10 cellular contexts compared by ENCODE assay signal in the genomic region with DNA sequence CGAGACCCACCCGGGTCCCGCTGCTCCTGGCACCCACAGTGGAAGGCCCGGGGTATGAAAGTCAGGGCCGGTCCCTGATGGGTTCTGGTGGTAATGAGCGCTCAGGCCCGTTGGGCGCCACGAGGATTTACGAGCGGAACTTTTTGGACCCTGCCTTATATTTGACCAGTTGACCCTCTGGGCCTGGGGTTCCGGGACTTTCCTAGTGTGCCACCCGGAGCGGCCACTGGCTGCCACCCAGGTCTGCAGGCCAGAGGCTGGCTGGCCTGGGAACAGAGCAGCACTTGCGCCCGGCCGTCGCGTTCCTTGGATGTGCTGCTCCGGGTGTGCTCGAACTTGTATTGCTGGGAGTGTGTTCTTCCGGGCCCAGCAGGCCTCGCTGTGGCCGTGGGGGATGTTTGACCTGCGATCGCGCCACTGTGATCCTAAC. TPM values are rescaled to one million over a fixed set of nuclear protein-coding genes. Genes with fewer than 3 reads are reported as not detected.
A peak's percentile ranks its signal among the peaks of the same experiment; 100 is the strongest.
DNase-seq lines count a peak whose midpoint lies in the region; ATAC-seq, FAIRE-seq and TF ChIP-seq lines count a peak whose summit lies in the region.
"Had no signal": no experiment of that assay in that cellular context is flagged by ENCODE, and none has a peak within 500 bp of the region (broad histone marks: within the 10 kb centered on the region; RNA-seq: fewer than 3 reads in every experiment).

No MANE protein-coding gene starts in this region.

- dilution Hi-C loops in endothelial cell of umbilical vein (cut with MboI; ENCODE audit: extremely low pct_ligation_motif_present, low sequenced_read_pairs) = loop anchor here (25.0 kb wide), 1 partner anchor 133 kb away; no protein-coding TSS in a partner anchor

- H3K4me1 ChIP-seq in endothelial cell of umbilical vein (ENCODE audit: control insufficient read depth, extremely low read depth, insufficient read depth, low read length) = peaks cover 18% of the 10 kb centered on the region
- peaks cover 11% of the 10 kb centered on the region for H3K4me1 ChIP-seq in mucosa of descending colon (ENCODE audit: low read depth)

- H3K36me3 ChIP-seq in endothelial cell of umbilical vein (ENCODE audit: control insufficient read depth in 2 of 2, extremely low read depth in 1 of 2, insufficient read depth in 2 of 2, low read length in 2 of 2) (no peaks in the 10 kb centered on the region), mucosa of descending colon (ENCODE audit: low read depth) (no peaks in the 10 kb centered on the region)

- CTCF ChIA-PET in endothelial cell of umbilical vein (lab: Charles Lee) = interaction anchor here (0.6 to 6.9 kb wide), 6 partner anchors 14 to 218 kb away, joined by 5 to 57 read pairs (median 20); no protein-coding TSS in a partner anchor

- H2AFZ ChIP-seq in endothelial cell of umbilical vein (ENCODE audit: low read depth, low read length) = peak overlapping the region; percentile 51

- H3K79me2 ChIP-seq in endothelial cell of umbilical vein (ENCODE audit: control insufficient read depth, insufficient read depth, low read length) = peaks cover 40% of the 10 kb centered on the region

- intact Hi-C loops in endothelial cell of umbilical vein (cut with micrococcal nuclease) = loop anchor here (2.0 to 5.0 kb wide), 2 partner anchors 45 to 103 kb away; a partner anchor contains a TSS
- intact Hi-C loops in mucosa of descending colon (cut with DNase I, micrococcal nuclease) = no loop called here

- no peaks in the 10 kb centered on the region for H4K20me1 ChIP-seq in endothelial cell of umbilical vein (replicated peaks; ENCODE audit: control insufficient read depth, extremely low read depth, insufficient read depth, low read length)

- H3K9ac ChIP-seq in endothelial cell of umbilical vein (replicated peaks; ENCODE audit: extremely low read depth, insufficient read depth, low read length) = peak overlapping the region; percentile 88

- no peak for FAIRE-seq in endothelial cell of umbilical vein (lab: Jason Lieb, UNC)

- H3K9me1 ChIP-seq in endothelial cell of umbilical vein (replicated peaks; ENCODE audit: control insufficient read depth, extremely low read depth, insufficient read depth, low read length) = no peaks in the 10 kb centered on the region

- H3K9me3 ChIP-seq in endothelial cell of umbilical vein (replicated peaks; ENCODE audit: control insufficient read depth, insufficient read depth, low read length) = no peaks in the 10 kb centered on the region
- no peaks in the 10 kb centered on the region for H3K9me3 ChIP-seq in mucosa of descending colon

- no peak for TF ChIP-seq POLR2A in endothelial cell of umbilical vein (IDR thresholded peaks at IDR 0.05; ENCODE audit: low read depth, low read length)

- ATAC-seq in mucosa of descending colon (peak; percentile 26), HG03469 (IDR thresholded peaks at IDR 0.05; ENCODE audit: unreplicated experiment) (no peak)

- DNase-seq in LNCaP clone FGC (ENCODE audit: low read depth) (no peak), endothelial cell of umbilical vein (ENCODE audit: low read depth, low spot score) (no peak), mucosa of descending colon (peak; percentile 45 to 69 (median 61)), GDM1 (lab: John Stamatoyannopoulos, UW) (no peak), NCI-H524 treated with DMSO at 0.1 percent for 48 hours (lab: John Stamatoyannopoulos, UW) (no peak), OCI-M2 (lab: John Stamatoyannopoulos, UW; ENCODE audit: unreplicated experiment) (no peak)

- no TSS peak for BruUV-seq in endothelial cell of umbilical vein (replicated peaks; lab: Mats Ljungman, UMichigan)

- no peak for TF ChIP-seq CTCF in 22Rv1 (IDR thresholded peaks at IDR 0.05)
- no peak for TF ChIP-seq CTCF in LNCaP clone FGC (IDR thresholded peaks at IDR 0.05; ENCODE audit: control insufficient read depth, extremely low read depth, insufficient read depth)
- no peak for TF ChIP-seq CTCF in endothelial cell of umbilical vein (IDR thresholded peaks at IDR 0.05; ENCODE audit: extremely low read depth in 1 of 2, insufficient read depth in 1 of 2, low read depth in 1 of 2, low read length in 2 of 2)
- no peak for TF ChIP-seq CTCF in mucosa of descending colon (IDR thresholded peaks at IDR 0.05)

- peak overlapping the region; percentile 84 for H3K4me2 ChIP-seq in endothelial cell of umbilical vein (ENCODE audit: insufficient read depth, low read length)

- POLR2A ChIA-PET in endothelial cell of umbilical vein (lab: Charles Lee) = interaction anchor here (1.7 kb wide), 1 partner anchor 29 kb away, joined by 6 read pairs; no protein-coding TSS in a partner anchor

- H3K27ac ChIP-seq in 22Rv1 (peak overlapping the region; percentile 74), endothelial cell of umbilical vein (ENCODE audit: insufficient read depth, low read depth, low read length) (peak overlapping the region; percentile 75)
- H3K27ac ChIP-seq: HL-60 had no signal

- H3K4me3 ChIP-seq in LNCaP clone FGC (ENCODE audit: low read depth, low read length) (peak overlapping the region; percentile 91), endothelial cell of umbilical vein (replicated peaks in 1 of 3; ENCODE audit: insufficient read depth in 1 of 3, low read depth in 1 of 3, low read length in 3 of 3) (peak overlapping the region; percentile 68 to 82 (median 80)), mucosa of descending colon (peak overlapping the region; percentile 59)

- H3K27me3 ChIP-seq in endothelial cell of umbilical vein (ENCODE audit: control insufficient read depth in 2 of 2, insufficient read depth in 2 of 2, low read length in 2 of 2) = no peaks in the 10 kb centered on the region

TF ChIP-seq in endothelial cell of umbilical vein, 7 proteins besides CTCF, POLR2A, EP300 and RAD21:
- no peak for TF ChIP-seq EZH2 (IDR thresholded peaks at IDR 0.05; ENCODE audit: borderline replicate concordance, low read depth, low read length, severe bottlenecking)
- no peak for TF ChIP-seq POLR2AphosphoS5 (IDR thresholded peaks at IDR 0.05; ENCODE audit: insufficient read depth, low read depth, low read length)
- TF ChIP-seq, protein P1, sequence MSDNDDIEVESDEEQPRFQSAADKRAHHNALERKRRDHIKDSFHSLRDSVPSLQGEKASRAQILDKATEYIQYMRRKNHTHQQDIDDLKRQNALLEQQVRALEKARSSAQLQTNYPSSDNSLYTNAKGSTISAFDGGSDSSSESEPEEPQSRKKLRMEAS (IDR thresholded peaks at IDR 0.05; ENCODE audit: insufficient read depth, insufficient read length) = no peak
- no peak for TF ChIP-seq GATA2 (IDR thresholded peaks at IDR 0.05; ENCODE audit: insufficient read depth, insufficient read length, low read depth, low read length)
- no peak for TF ChIP-seq MYC (IDR thresholded peaks at IDR 0.05; ENCODE audit: low read depth, low read length)
- no peak for TF ChIP-seq JUN (IDR thresholded peaks at IDR 0.05; ENCODE audit: borderline replicate concordance, insufficient read depth, insufficient read length, low read depth)
- no peak for TF ChIP-seq FOS (IDR thresholded peaks at IDR 0.05; ENCODE audit: borderline replicate concordance, insufficient read depth, low read length)

RNA-seq across cellular contexts. Expression of a gene that starts 1.0 kb away (rescaled TPM):
- total RNA-seq in endothelial cell of umbilical vein = 21.9 and 42.6 TPM in 2 replicates
- polyA plus RNA-seq in endothelial cell of umbilical vein = 20.7 and 21.8 TPM in 2 replicates
- polyA plus RNA-seq in endothelial cell of umbilical vein (2011; cell fraction: cytosol; rRNA removed) = 20.4 and 21.6 TPM in 2 replicates
- polyA plus RNA-seq in endothelial cell of umbilical vein (2011; cell fraction: nucleus; rRNA removed) = 9.3 and 11.9 TPM in 2 replicates
- 68.7 and 80.5 TPM in 2 replicates for polyA plus RNA-seq in endothelial cell of umbilical vein (2012)
- 63.3 and 82.4 TPM in 2 replicates for polyA minus RNA-seq in endothelial cell of umbilical vein
- polyA minus RNA-seq in endothelial cell of umbilical vein (2011; cell fraction: cytosol; rRNA and poly(A)+ RNA removed) = not detected
- 11.8 and 23.2 TPM in 2 replicates for polyA minus RNA-seq in endothelial cell of umbilical vein (2011; cell fraction: nucleus; rRNA and poly(A)+ RNA removed)
- 100 to 1,000 TPM in 2 of 3 donors, 10 to 100 TPM in 1; 58.1 to 177 (median 128) TPM for total RNA-seq in mucosa of descending colon

RNA-seq across cellular contexts. Expression of a gene that starts 29.9 kb away (rescaled TPM):
- total RNA-seq in endothelial cell of umbilical vein (not detected in 2 replicates), mucosa of descending colon (under 1 TPM in 1 of 3 donors, not detected in 2; 0.78 TPM)
- not detected in 2 replicates for polyA plus RNA-seq in endothelial cell of umbilical vein
- polyA plus RNA-seq in endothelial cell of umbilical vein (2011; cell fraction: cytosol; rRNA removed) = not detected in 2 replicates
- polyA plus RNA-seq in endothelial cell of umbilical vein (2011; cell fraction: nucleus; rRNA removed) = not detected in 2 replicates
- not detected in 2 replicates for polyA plus RNA-seq in endothelial cell of umbilical vein (2012)
- polyA minus RNA-seq in endothelial cell of umbilical vein = not detected in 2 replicates
- polyA minus RNA-seq in endothelial cell of umbilical vein (2011; cell fraction: cytosol; rRNA and poly(A)+ RNA removed) = not detected
- not detected in 2 replicates for polyA minus RNA-seq in endothelial cell of umbilical vein (2011; cell fraction: nucleus; rRNA and poly(A)+ RNA removed)
- total RNA-seq: renal cortical epithelial cell had no signal

Comparison
In these comparisons a context has a peak if more than half of its experiments do, and no peak if none do; other contexts are left out.
1. DNase-seq: peak in mucosa of descending colon (3 of 3); none in LNCaP clone FGC (single experiment), endothelial cell of umbilical vein (single experiment), GDM1 (single experiment), NCI-H524 treated with DMSO at 0.1 percent for 48 hours (single experiment) and OCI-M2 (single experiment).
2. Peak in every context shown above with its lines, with median percentiles within 50 percentile points of each other: H3K4me3 ChIP-seq.